In the genomic region with DNA sequence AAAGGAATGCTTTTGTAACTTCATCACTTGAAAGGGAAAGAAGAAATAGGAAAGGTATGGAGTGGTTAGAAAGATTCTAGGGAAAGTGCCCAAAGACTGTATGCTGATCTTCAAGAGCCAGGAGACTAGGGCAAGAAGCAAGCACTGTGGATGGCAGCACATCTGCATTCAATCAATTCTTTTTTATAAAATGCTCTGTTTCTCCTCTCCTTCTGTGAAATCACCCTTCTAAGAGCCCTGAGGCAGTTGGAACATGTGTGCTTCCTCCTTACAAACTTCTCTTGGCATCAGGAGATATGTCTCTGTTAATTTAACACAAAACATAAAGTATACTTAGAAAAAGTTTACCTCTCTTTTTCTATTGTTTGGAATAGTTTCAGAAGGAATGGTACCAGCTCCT, we compare ENCODE assay signal across 12 cellular contexts.
"Had no signal": no experiment of that assay in that cellular context is flagged by ENCODE, and none has a peak within 500 bp of the region (broad histone marks: within the 10 kb centered on the region; RNA-seq: fewer than 3 reads in every experiment).

No MANE protein-coding gene starts in this region.

- H3K36me3 ChIP-seq: brain microvascular endothelial cell, stomach had no signal

- H3K4me1 ChIP-seq: stomach had no signal

- ATAC-seq: left cardiac atrium; naive thymus-derived CD4-positive, alpha-beta T cell; T-helper 17 cell had no signal

- H3K27me3 ChIP-seq: brain microvascular endothelial cell, stomach had no signal

- H3K4me3 ChIP-seq: lung, stomach had no signal

- H3K27ac ChIP-seq: brain microvascular endothelial cell, stomach had no signal

- DNase-seq: activated CD4-positive, CD25-positive, alpha-beta regulatory T cell; activated naive CD4-positive, alpha-beta T cell treated with anti-CD3 and anti-CD28 coated beads, Interleukin-2, amount 10 ng/mL, durations not matched to agents 7 days and 5 days; amygdala; brain microvascular endothelial cell; cerebellar nuclear complex; left cardiac atrium; naive thymus-derived CD4-positive, alpha-beta T cell; stimulated activated CD4-positive, alpha-beta T cell treated with anti-CD3 and anti-CD28 coated beads, Interleukin-15, amount 100 ng/mL, for 24 hours; stimulated activated CD4-positive, alpha-beta T cell treated with anti-CD3 and anti-CD28 coated beads, Interleukin-4, amount 100 ng/mL, for 24 hours; stomach; T-helper 17 cell had no signal
